In genomic region chr12:52278530-52278929, GRCh38 we compare ENCODE assay signal across 9 cellular contexts. TPM values are rescaled to one million over a fixed set of nuclear protein-coding genes. Genes with fewer than 3 reads are reported as not detected.
DNase-seq lines count a peak whose midpoint lies in the region; ATAC-seq and TF ChIP-seq lines count a peak whose summit lies in the region.
"Had no signal": no experiment of that assay in that cellular context is flagged by ENCODE, and none has a peak within 500 bp of the region (broad histone marks: within the 10 kb centered on the region; RNA-seq: fewer than 3 reads in every experiment).

No MANE protein-coding gene starts in this region.

- POLR2A ChIA-PET in SK-N-SH (lab: Yijun Ruan, JAX): no interaction called here

- H3K27ac Mint-ChIP-seq in effector memory CD8-positive, alpha-beta T cell: no peak overlapping the region

- ATAC-seq in SK-N-SH treated with all-trans-retinoic acid at 6 μM for 48 hours (no peak), HG03342 (IDR thresholded peaks at IDR 0.05; ENCODE audit: unreplicated experiment) (no peak), HG02885 (IDR thresholded peaks at IDR 0.05; ENCODE audit: poor library complexity, unreplicated experiment) (no peak)
- ATAC-seq in effector memory CD8-positive, alpha-beta T cell (replicated peaks): no peak

- no peaks in the 10 kb centered on the region for H3K79me2 ChIP-seq in SK-N-SH (ENCODE audit: insufficient read depth)

- H3K4me3 ChIP-seq in SK-N-SH (ENCODE audit: low read depth in 2 of 2, low read length in 1 of 2): peak overlapping the region; percentile 14 to 31; a peak in 3 of 4 replicates
- H3K4me3 ChIP-seq in iPS-15b (ENCODE audit: low read depth, low read length): peak overlapping the region; percentile 24
- peak overlapping the region in 3 of 4 donors; percentile 8 to 27 (median 21) for H3K4me3 ChIP-seq in stomach

- peak overlapping the region in 1 of 2 donors; percentile 15 for H3K4me3 Mint-ChIP-seq in effector memory CD8-positive, alpha-beta T cell

- H3F3A ChIP-seq in SK-N-SH (replicated peaks; ENCODE audit: insufficient read depth): peaks cover 32% of the 10 kb centered on the region

- H3K9ac ChIP-seq in SK-N-SH: peak overlapping the region; percentile 71
- H3K9ac ChIP-seq in iPS-15b (ENCODE audit: low read depth, low read length): no peak overlapping the region

- peaks cover 8 to 9% of the 10 kb centered on the region in 2 donors for H3K4me1 Mint-ChIP-seq in effector memory CD8-positive, alpha-beta T cell (ENCODE audit: low read depth in 2 of 2)

- no peaks in the 10 kb centered on the region for H3K9me2 ChIP-seq in SK-N-SH

- peak overlapping the region; percentile 67 for H3K4me2 ChIP-seq in SK-N-SH

- WGBS in SK-N-SH (ENCODE audit: low lambda C conversion rate): 57% methylated on average over 9 of the region's 9 CpGs
- 29 to 42% (median 30%) methylated on average over 9 of the region's 9 CpGs for WGBS in stomach, 5 donors

- no peaks in the 10 kb centered on the region for H4K20me1 ChIP-seq in SK-N-SH (ENCODE audit: insufficient read depth)

- peak overlapping the region; percentile 89; the same call in 1 of the 2 replicates for H2AFZ ChIP-seq in SK-N-SH (ENCODE audit: low read depth)

- intact Hi-C loops in stomach (cut with DNase I; ENCODE audit: low total_unique reads): no loop called here

- H3K9me3 Mint-ChIP-seq in effector memory CD8-positive, alpha-beta T cell: no peaks in the 10 kb centered on the region

- TF ChIP-seq RAD21 in SK-N-SH (IDR thresholded peaks at IDR 0.05; ENCODE audit: low read length): no peak

- H3K27me3 ChIP-seq in SK-N-SH (ENCODE audit: insufficient read depth): no peaks in the 10 kb centered on the region
- H3K27me3 ChIP-seq in iPS-15b (ENCODE audit: control insufficient read depth, insufficient read depth, low read length): peaks cover 21% of the 10 kb centered on the region
- peaks cover 0 to 33% (median 0%) of the 10 kb centered on the region in 3 donors for H3K27me3 ChIP-seq in stomach

- H3K9me3 ChIP-seq in SK-N-SH: no peaks in the 10 kb centered on the region
- H3K9me3 ChIP-seq in iPS-15b (ENCODE audit: control insufficient read depth, insufficient read depth, low read length): no peaks in the 10 kb centered on the region
- no peaks in the 10 kb centered on the region for H3K9me3 ChIP-seq in stomach

- H3K27ac ChIP-seq in SK-N-SH (ENCODE audit: low read depth in 2 of 2, low read length in 1 of 2) (peak overlapping the region in 1 of 2 experiments; percentile 97; a peak in 2 of 4 replicates), VCaP (peak overlapping the region; percentile 68), stomach (peak overlapping the region in 3 of 5 donors; percentile 25 to 91 (median 74))
- H3K27ac ChIP-seq: HL-60 had no signal

- TF ChIP-seq CTCF in SK-N-SH (IDR thresholded peaks at IDR 0.05) (no peak), VCaP (conservative IDR thresholded peaks at IDR 0.05) (no peak), stomach (IDR thresholded peaks at IDR 0.05) (no peak)

- TF ChIP-seq EP300 in SK-N-SH (IDR thresholded peaks at IDR 0.05; ENCODE audit: borderline replicate concordance in 1 of 2, low read depth in 1 of 2, low read length in 1 of 2) (no peak), stomach (IDR thresholded peaks at IDR 0.05) (no peak)

- H3K27me3 Mint-ChIP-seq in effector memory CD8-positive, alpha-beta T cell: peaks cover 47 to 78% of the 10 kb centered on the region in 2 donors

- no peaks in the 10 kb centered on the region for H3K36me3 ChIP-seq in SK-N-SH (replicated peaks in 1 of 2; ENCODE audit: control insufficient read depth in 1 of 2, insufficient read depth in 2 of 2, low read length in 1 of 2)
- H3K36me3 ChIP-seq in iPS-15b (ENCODE audit: control insufficient read depth, insufficient read depth, low read length): no peaks in the 10 kb centered on the region
- no peaks in the 10 kb centered on the region for H3K36me3 ChIP-seq in stomach

- CTCF ChIA-PET in SK-N-SH (lab: Yijun Ruan, JAX): interaction anchor here (0.6 to 8.2 kb wide), 44 partner anchors 8 to 594 kb away, joined by 3 to 80 read pairs (median 8); no protein-coding TSS in a partner anchor

- H3K36me3 Mint-ChIP-seq in effector memory CD8-positive, alpha-beta T cell (ENCODE audit: insufficient read depth): no peaks in the 10 kb centered on the region

- no peak for DNase-seq in SK-N-SH
- peak; percentile 22 for DNase-seq in stomach
- DNase-seq in effector memory CD8-positive, alpha-beta T cell: no peak

- TF ChIP-seq POLR2A in stomach (IDR thresholded peaks at IDR 0.05): no peak

- H3K4me1 ChIP-seq in SK-N-SH (ENCODE audit: control insufficient read depth in 1 of 2, insufficient read depth in 2 of 2, low read depth in 1 of 2, low read length in 1 of 2) (peaks cover 11 to 28% of the 10 kb centered on the region in 2 experiments; a peak in 3 of 4 replicates), iPS-15b (ENCODE audit: control insufficient read depth, insufficient read depth, low read length) (no peaks in the 10 kb centered on the region), stomach (peaks cover 15 to 34% (median 26%) of the 10 kb centered on the region in 4 donors)

TF ChIP-seq in SK-N-SH, 30 proteins besides CTCF, POLR2A, EP300 and RAD21 (continues in another document):
- TF ChIP-seq SIN3A (IDR thresholded peaks at IDR 0.05; ENCODE audit: borderline replicate concordance, low read depth, low read length) (no peak), SMC3 (IDR thresholded peaks at IDR 0.05; ENCODE audit: low read depth, low read length) (no peak), RCOR1 (IDR thresholded peaks at IDR 0.05; ENCODE audit: low read length) (no peak), CHD2 (IDR thresholded peaks at IDR 0.05; ENCODE audit: low read length, partially characterized antibody) (no peak), ELF1 (IDR thresholded peaks at IDR 0.05) (no peak), TAF1 (IDR thresholded peaks at IDR 0.05; ENCODE audit: borderline replicate concordance, low read depth, low read length) (no peak), PBX3 (IDR thresholded peaks at IDR 0.05) (no peak), RFX5 (IDR thresholded peaks at IDR 0.05; ENCODE audit: low read length) (no peak), YY1 (IDR thresholded peaks at IDR 0.05; ENCODE audit: low read depth) (no peak), MAX (IDR thresholded peaks at IDR 0.05; ENCODE audit: low read depth) (no peak)

TF ChIP-seq in SK-N-SH treated with all-trans-retinoic acid at 6 μM for 48 hours, 23 proteins besides CTCF, POLR2A, EP300 and RAD21:
- TF ChIP-seq ZNF70 (CRISPR knock-in tag; IDR thresholded peaks at IDR 0.05) (no peak), ZNF8 (CRISPR knock-in tag; IDR thresholded peaks at IDR 0.05) (no peak), ZFP30 (CRISPR knock-in tag; IDR thresholded peaks at IDR 0.05) (no peak), CSDC2 (CRISPR knock-in tag; IDR thresholded peaks at IDR 0.05) (no peak), ARNTL (CRISPR knock-in tag; IDR thresholded peaks at IDR 0.05; ENCODE audit: borderline replicate concordance, low read depth) (no peak), PPARA (CRISPR knock-in tag; IDR thresholded peaks at IDR 0.05; ENCODE audit: borderline replicate concordance) (no peak), TOX (CRISPR knock-in tag; IDR thresholded peaks at IDR 0.05; ENCODE audit: borderline replicate concordance) (no peak), PATZ1 (CRISPR knock-in tag; IDR thresholded peaks at IDR 0.05; ENCODE audit: borderline replicate concordance) (no peak), GLIS3 (CRISPR knock-in tag; IDR thresholded peaks at IDR 0.05) (no peak)

RNA-seq across cellular contexts. Expression of gene KRT86, which starts 4.1 kb away (rescaled TPM):
- 0.34 and 0.56 TPM in 2 replicates for polyA plus RNA-seq in SK-N-SH (2012; rRNA removed)
- polyA plus RNA-seq in SK-N-SH (2012; cell fraction: cytosol; rRNA removed): 0.18 and 0.20 TPM in 2 replicates
- 0.99 and 1.1 TPM in 2 replicates for polyA plus RNA-seq in SK-N-SH (2012; cell fraction: nucleus; rRNA removed)
- not detected for total RNA-seq in stomach
- polyA plus RNA-seq in stomach: not detected

RNA-seq across cellular contexts. Expression of gene KRT81, which starts 12.8 kb away (rescaled TPM):
- polyA plus RNA-seq in SK-N-SH (2012; rRNA removed): 0.80 and 1.9 TPM in 2 replicates
- polyA plus RNA-seq in SK-N-SH (2012; cell fraction: cytosol; rRNA removed): 0.42 and 0.83 TPM in 2 replicates
- 1.1 and 1.8 TPM in 2 replicates for polyA plus RNA-seq in SK-N-SH (2012; cell fraction: nucleus; rRNA removed)
- total RNA-seq in stomach: not detected
- under 1 TPM in 1 of 3 donors, not detected in 2; 0.15 TPM for polyA plus RNA-seq in stomach

RNA-seq across cellular contexts. Expression of gene KRT83, which starts 42.7 kb away (rescaled TPM):
- 0.03 TPM in 1 of 2 replicates, not detected in the other for polyA plus RNA-seq in SK-N-SH (2012; rRNA removed)
- not detected in 2 replicates for polyA plus RNA-seq in SK-N-SH (2012; cell fraction: cytosol; rRNA removed)
- polyA plus RNA-seq in SK-N-SH (2012; cell fraction: nucleus; rRNA removed): not detected in 2 replicates
- total RNA-seq in stomach: not detected
- polyA plus RNA-seq in stomach: not detected

RNA-seq across cellular contexts. Expression of gene KRT7, which starts 45.5 kb away (rescaled TPM):
- polyA plus RNA-seq in SK-N-SH (2012; rRNA removed) (3.2 and 5.4 TPM in 2 replicates), stomach (100 to 1,000 TPM in 2 of 3 donors, 1 to 10 TPM in 1; 6.4 to 214 (median 138) TPM)
- polyA plus RNA-seq in SK-N-SH (2012; cell fraction: cytosol; rRNA removed): 2.9 TPM in 2 replicates
- polyA plus RNA-seq in SK-N-SH (2012; cell fraction: nucleus; rRNA removed): 1.9 and 3.3 TPM in 2 replicates
- 100 to 1,000 TPM in 1 of 5 donors, 10 to 100 TPM in 2, not detected in 2; 47.0 to 186 (median 95.8) TPM for total RNA-seq in stomach
